16 cellular contexts compared by ENCODE assay signal in genomic region chr3:117921411-117921810, GRCh38.
DNase-seq lines count a peak whose midpoint lies in the region; TF ChIP-seq lines count a peak whose summit lies in the region.
"Had no signal": no experiment of that assay in that cellular context is flagged by ENCODE, and none has a peak within 500 bp of the region (broad histone marks: within the 10 kb centered on the region; RNA-seq: fewer than 3 reads in every experiment).

No MANE protein-coding gene starts in this region.

- in situ Hi-C loops in HAP-1 (cut with MboI; ENCODE audit: low sequenced_read_pairs), result no loop called here

- intact Hi-C loops in left ventricle myocardium inferior (cut with micrococcal nuclease), result no loop called here

- H3K36me3 Mint-ChIP-seq in brain, result peaks cover 3% of the 10 kb centered on the region
- no peaks in the 10 kb centered on the region for H3K36me3 Mint-ChIP-seq in nephron progenitor cell (ENCODE audit: low read depth)
- H3K36me3 Mint-ChIP-seq: CD14-positive monocyte; CD4-positive, alpha-beta memory T cell had no signal

- peak; percentile 9 for DNase-seq in NCI-H1092 treated with DMSO at 0.1 percent for 48 hours (lab: John Stamatoyannopoulos, UW)
- DNase-seq in NCI-H1092 (lab: John Stamatoyannopoulos, UW), result no peak
- no peak for DNase-seq in nephron progenitor cell
- peak; percentile 44 for DNase-seq in retina
- no peak for DNase-seq in left ventricle myocardium inferior
- no peak for DNase-seq in HAP-1 (ENCODE audit: low spot score in 2 of 2)
- DNase-seq: CD4-positive, alpha-beta memory T cell; DMS153; DMS79; GF-D8 had no signal

- H3K4me3 Mint-ChIP-seq in brain, result no peak overlapping the region
- H3K4me3 Mint-ChIP-seq in nephron progenitor cell, result no peak overlapping the region
- H3K4me3 Mint-ChIP-seq: CD14-positive monocyte; CD4-positive, alpha-beta memory T cell; GM23338 had no signal

- H3K4me1 Mint-ChIP-seq in brain, result peaks cover 35% of the 10 kb centered on the region
- peaks cover 29% of the 10 kb centered on the region for H3K4me1 Mint-ChIP-seq in nephron progenitor cell
- H3K4me1 Mint-ChIP-seq: CD14-positive monocyte; CD4-positive, alpha-beta memory T cell had no signal

- H3K9me3 Mint-ChIP-seq in brain (no peaks in the 10 kb centered on the region), nephron progenitor cell (no peaks in the 10 kb centered on the region)
- H3K9me3 Mint-ChIP-seq: GM23338 had no signal

- no peaks in the 10 kb centered on the region for H3K4me1 ChIP-seq in left ventricle myocardium inferior
- H3K4me1 ChIP-seq in HAP-1, result no peaks in the 10 kb centered on the region
- H3K4me1 ChIP-seq: A549, BLaER1 had no signal

- no peak for TF ChIP-seq CTCF in brain (conservative IDR thresholded peaks at IDR 0.05)
- TF ChIP-seq CTCF in nephron progenitor cell (IDR thresholded peaks at IDR 0.05), result no peak
- no peak for TF ChIP-seq CTCF in left ventricle myocardium inferior (IDR thresholded peaks at IDR 0.05; ENCODE audit: borderline replicate concordance)

- H3K36me3 ChIP-seq in left ventricle myocardium inferior, result no peaks in the 10 kb centered on the region
- H3K36me3 ChIP-seq in HAP-1 (replicated peaks), result no peaks in the 10 kb centered on the region
- H3K36me3 ChIP-seq: BLaER1 had no signal

- H3K4me3 ChIP-seq in left ventricle myocardium inferior, result no peak overlapping the region
- H3K4me3 ChIP-seq in HAP-1, result no peak overlapping the region
- H3K4me3 ChIP-seq: A549, BLaER1, GM23338 had no signal

- H3K27me3 ChIP-seq in left ventricle myocardium inferior (ENCODE audit: low read depth), result no peaks in the 10 kb centered on the region
- peaks cover 5% of the 10 kb centered on the region; the same call in 1 of the 2 replicates for H3K27me3 ChIP-seq in HAP-1 (ENCODE audit: low read depth)
- H3K27me3 ChIP-seq: BLaER1 had no signal

- no peak overlapping the region for H3K27ac ChIP-seq in left ventricle myocardium inferior (replicated peaks)
- H3K27ac ChIP-seq: 22Rv1, A549, BLaER1 had no signal

- H3K27ac Mint-ChIP-seq in brain (peak overlapping the region in 3 of 5 experiments; percentile 4 to 41 (median 19)), nephron progenitor cell (peak overlapping the region; percentile 83)
- H3K27ac Mint-ChIP-seq: CD4-positive, alpha-beta memory T cell had no signal

- H3K27me3 Mint-ChIP-seq in brain, result no peaks in the 10 kb centered on the region
- H3K27me3 Mint-ChIP-seq in nephron progenitor cell (ENCODE audit: low read depth, poor library complexity), result no peaks in the 10 kb centered on the region
- H3K27me3 Mint-ChIP-seq: CD4-positive, alpha-beta memory T cell had no signal

- H3K9me3 ChIP-seq in left ventricle myocardium inferior (replicated peaks) (no peaks in the 10 kb centered on the region), HAP-1 (no peaks in the 10 kb centered on the region)
- H3K9me3 ChIP-seq: A549, BLaER1 had no signal

Comparison
In these comparisons a context has a peak if more than half of its experiments do, and no peak if none do; other contexts are left out.
1. DNase-seq: peak in NCI-H1092 treated with DMSO at 0.1 percent for 48 hours (single experiment) and retina (single experiment); none in NCI-H1092 (single experiment), nephron progenitor cell (single experiment), left ventricle myocardium inferior (single experiment) and HAP-1 (0 of 2).